In the genomic region with DNA sequence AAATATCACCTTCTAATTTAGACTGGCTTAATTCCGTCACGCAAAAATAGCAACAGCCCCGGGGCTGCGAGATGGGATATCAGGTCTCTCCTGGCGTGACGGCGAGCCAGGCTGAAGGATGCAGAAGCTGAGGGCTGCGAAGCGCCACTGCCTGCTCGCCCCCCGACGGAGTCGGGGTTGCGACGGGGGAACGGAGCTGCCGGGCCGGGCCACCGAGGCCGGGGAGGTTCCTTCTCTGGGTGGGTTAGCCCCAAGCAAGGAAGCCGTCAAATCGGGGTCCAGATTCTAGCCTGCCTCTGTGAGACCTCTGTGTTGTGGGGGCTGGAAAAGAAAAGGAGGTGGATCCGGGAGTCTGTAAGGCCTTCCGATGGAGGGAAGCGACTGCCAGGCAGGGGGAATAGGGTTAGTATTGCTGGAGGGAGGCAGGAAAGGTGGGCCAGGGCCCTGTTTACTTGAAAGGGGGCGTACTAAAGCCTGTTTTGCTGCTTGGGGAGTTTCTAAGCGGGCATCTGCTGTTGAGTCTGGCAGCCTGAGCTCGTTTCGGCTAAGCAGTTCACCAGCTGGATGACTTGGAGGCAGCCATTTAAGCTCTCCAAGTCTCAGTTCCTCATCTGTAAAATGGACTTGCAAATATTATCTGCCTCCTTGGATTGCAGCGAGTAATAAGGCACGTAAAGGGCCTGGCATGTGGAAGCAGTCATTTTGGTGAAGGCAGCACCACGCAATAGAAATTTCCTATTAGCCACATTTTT, we compare ENCODE assay signal across 7 cellular contexts. TPM values are rescaled to one million over a fixed set of nuclear protein-coding genes. Genes with fewer than 3 reads are reported as not detected.
DNase-seq lines count a peak whose midpoint lies in the region; ATAC-seq and TF ChIP-seq lines count a peak whose summit lies in the region.

No MANE protein-coding gene starts in this region.

- H3F3A ChIP-seq in DOHH2 (ENCODE audit: control insufficient read depth, insufficient read depth): no peaks in the 10 kb centered on the region

- 12% methylated on average over 31 of the region's 32 CpGs for WGBS in mesenchymal stem cell
- 14 to 86% methylated on average over 2 to 32 of the region's 32 CpGs for WGBS in transverse colon (ENCODE audit: low coverage in 1 of 2), 2 donors

- no peak overlapping the region for H2BK5ac ChIP-seq in mesenchymal stem cell (ENCODE audit: low read depth, low read length, poor library complexity, severe bottlenecking)

- H2AK5ac ChIP-seq in mesenchymal stem cell (ENCODE audit: low read length, severe bottlenecking): no peak overlapping the region

- H2AFZ ChIP-seq in mesenchymal stem cell (ENCODE audit: low read depth, low read length): peak overlapping the region; percentile 89

- H3K79me2 ChIP-seq in DOHH2 (ENCODE audit: control insufficient read depth, low read length): no peaks in the 10 kb centered on the region

- peaks cover 8% of the 10 kb centered on the region; the same call in 1 of the 2 replicates for H3K27me3 ChIP-seq in DOHH2 (ENCODE audit: control insufficient read depth, low read length)
- H3K27me3 ChIP-seq in dorsolateral prefrontal cortex: no peaks in the 10 kb centered on the region
- H3K27me3 ChIP-seq in mesenchymal stem cell (ENCODE audit: control insufficient read depth in 1 of 2, insufficient read depth in 1 of 2, low read length in 2 of 2): no peaks in the 10 kb centered on the region
- H3K27me3 ChIP-seq in transverse colon: no peaks in the 10 kb centered on the region

- no peak overlapping the region for H3K27ac ChIP-seq in DOHH2 (ENCODE audit: low read depth, low read length)
- peak overlapping the region in 58 of 59 donors; percentile 7 to 99 (median 94) for H3K27ac ChIP-seq in dorsolateral prefrontal cortex
- peak overlapping the region; percentile 62 for H3K27ac ChIP-seq in mesenchymal stem cell (ENCODE audit: low read length, poor library complexity, severe bottlenecking)
- H3K27ac ChIP-seq in transverse colon: peak overlapping the region; percentile 93 to 98 (median 97)

- peak overlapping the region in 1 of 2 experiments; percentile 37 for H3K14ac ChIP-seq in mesenchymal stem cell (ENCODE audit: low read length in 2 of 2)

- no peak for TF ChIP-seq EP300 in transverse colon (IDR thresholded peaks at IDR 0.05; ENCODE audit: low read depth)

- H3K18ac ChIP-seq in mesenchymal stem cell (ENCODE audit: low read depth in 1 of 2, low read length in 2 of 2): peak overlapping the region; percentile 70 to 96

- no peaks in the 10 kb centered on the region for H3K9me2 ChIP-seq in DOHH2 (replicated peaks; ENCODE audit: control insufficient read depth, low read length)

- intact Hi-C loops in dorsolateral prefrontal cortex (cut with DNase I) (loop anchor here (1.0 to 2.0 kb wide), 3 partner anchors 44 to 187 kb away; a partner anchor contains a TSS), transverse colon (cut with DNase I; ENCODE audit: low total_unique reads) (loop anchor here (2.0 to 5.0 kb wide), 2 partner anchors 45 to 189 kb away; a partner anchor contains a TSS)

- peak overlapping the region in 1 of 2 experiments; percentile 59 for H3K23ac ChIP-seq in mesenchymal stem cell (ENCODE audit: low read length in 2 of 2)

- TF ChIP-seq CTCF in DOHH2 (IDR thresholded peaks at IDR 0.05; ENCODE audit: low read depth, low read length, poor library complexity, severe bottlenecking) (no peak), dorsolateral prefrontal cortex (IDR thresholded peaks at IDR 0.05 in 54 of 56, conservative IDR thresholded peaks at IDR 0.05 in 2 of 56; ENCODE audit: low read depth in 1 of 56, partially characterized antibody in 56 of 56) (no peak), transverse colon (IDR thresholded peaks at IDR 0.05) (no peak)

- H4K20me1 ChIP-seq in DOHH2 (ENCODE audit: control insufficient read depth, insufficient read depth, low read depth, low read length): no peaks in the 10 kb centered on the region

- peak overlapping the region; percentile 84 to 86 for H3K4ac ChIP-seq in mesenchymal stem cell (ENCODE audit: low read depth in 1 of 2, low read length in 2 of 2)

- peak overlapping the region; percentile 90 for H2BK120ac ChIP-seq in mesenchymal stem cell (ENCODE audit: low read depth, low read length)

- ATAC-seq in HG03342 (IDR thresholded peaks at IDR 0.05; ENCODE audit: unreplicated experiment): peak; percentile 17

- peaks cover 10% of the 10 kb centered on the region for H3K79me1 ChIP-seq in mesenchymal stem cell (replicated peaks; ENCODE audit: low read length, poor library complexity, severe bottlenecking)

- H3K36me3 ChIP-seq in DOHH2 (ENCODE audit: control insufficient read depth, low read length): no peaks in the 10 kb centered on the region
- peaks cover 0 to 2% of the 10 kb centered on the region in 2 experiments for H3K36me3 ChIP-seq in mesenchymal stem cell (ENCODE audit: control insufficient read depth in 1 of 2, insufficient read depth in 2 of 2, low read depth in 1 of 2, low read length in 2 of 2)
- H3K36me3 ChIP-seq in transverse colon: no peaks in the 10 kb centered on the region

- H3K4me2 ChIP-seq in DOHH2 (ENCODE audit: low read length): peak overlapping the region; percentile 87
- peak overlapping the region; percentile 85 for H3K4me2 ChIP-seq in mesenchymal stem cell (ENCODE audit: low read length, poor library complexity, severe bottlenecking)

- H3K9ac ChIP-seq in mesenchymal stem cell (ENCODE audit: low read length): peak overlapping the region; percentile 92

- peak overlapping the region in 1 of 2 experiments; percentile 98 for H2BK12ac ChIP-seq in mesenchymal stem cell (ENCODE audit: low read length in 2 of 2)

- peak overlapping the region; percentile 99 for H2BK15ac ChIP-seq in mesenchymal stem cell (ENCODE audit: low read depth, poor library complexity, severe bottlenecking)

- TF ChIP-seq POLR2A in transverse colon (IDR thresholded peaks at IDR 0.05): no peak

- H3K4me1 ChIP-seq in DOHH2 (ENCODE audit: control insufficient read depth, low read length): peaks cover 13% of the 10 kb centered on the region
- H3K4me1 ChIP-seq in mesenchymal stem cell (ENCODE audit: control insufficient read depth, insufficient read depth, low read depth, low read length): peaks cover 11% of the 10 kb centered on the region
- peaks cover 8 to 15% (median 13%) of the 10 kb centered on the region in 4 donors for H3K4me1 ChIP-seq in transverse colon

- H4K8ac ChIP-seq in mesenchymal stem cell (ENCODE audit: low read length): peak overlapping the region; percentile 96

- H3K4me3 ChIP-seq in DOHH2 (ENCODE audit: low read length) (peak overlapping the region; percentile 77), dorsolateral prefrontal cortex (peak overlapping the region; percentile 4 to 82 (median 72)), mesenchymal stem cell (ENCODE audit: insufficient read depth in 1 of 2, low read depth in 1 of 2, low read length in 2 of 2) (peak overlapping the region; percentile 70 to 84), transverse colon (peak overlapping the region; percentile 63 to 89 (median 77))

- peak overlapping the region; percentile 91 for H4K91ac ChIP-seq in mesenchymal stem cell (ENCODE audit: low read length)

- DNase-seq in GM19240 (ENCODE audit: insufficient read length, low spot score) (peak; percentile 73), RPMI7951 (ENCODE audit: low read depth) (peak; percentile 32), dorsolateral prefrontal cortex (peak in 5 of 10 donors; percentile 24 to 60 (median 52)), mesenchymal stem cell (no peak), transverse colon (no peak)

- in situ Hi-C loops in transverse colon (cut with MboI; ENCODE audit: low pct_ligation_motif_present in 1 of 4, low pct_unique_long_range_greater_than_20kb in 1 of 4, low sequenced_read_pairs in 3 of 4): no loop called here

- H3K9me3 ChIP-seq in DOHH2 (ENCODE audit: control insufficient read depth, insufficient read depth, low read length) (no peaks in the 10 kb centered on the region), mesenchymal stem cell (ENCODE audit: control insufficient read depth, low read length) (no peaks in the 10 kb centered on the region), transverse colon (no peaks in the 10 kb centered on the region)

RNA-seq across cellular contexts. Expression of a gene that starts 43.8 kb away (rescaled TPM):
- total RNA-seq in RPMI7951 (2014; rRNA removed; shearing (Covaris generic)): not detected in 2 replicates
- total RNA-seq in dorsolateral prefrontal cortex (10 to 100 TPM in 105 of 120 experiments, 1 to 10 TPM in 15; 3.8 to 94.4 (median 22.6) TPM), transverse colon (10 to 100 TPM in 1 of 4 donors, 1 to 10 TPM in 3; 2.2 to 32.5 (median 2.9) TPM)
- 0.03 TPM for polyA plus RNA-seq in mesenchymal stem cell (2013, experiment 1 of 2)
- polyA plus RNA-seq in mesenchymal stem cell (2013, experiment 2 of 2): 0.03 TPM

RNA-seq across cellular contexts. Expression of a gene that starts 44.3 kb away (rescaled TPM):
- 23.5 and 30.3 TPM in 2 replicates for total RNA-seq in RPMI7951 (2014; rRNA removed; shearing (Covaris generic))
- 10 to 100 TPM; 20.8 to 55.7 (median 33.4) TPM for total RNA-seq in dorsolateral prefrontal cortex
- 33.1 TPM for polyA plus RNA-seq in mesenchymal stem cell (2013, experiment 1 of 2)
- 34.7 TPM for polyA plus RNA-seq in mesenchymal stem cell (2013, experiment 2 of 2)
- 10 to 100 TPM; 29.3 to 45.2 (median 38.0) TPM for total RNA-seq in transverse colon

RNA-seq across cellular contexts. Expression of a gene that starts 57.8 kb away (rescaled TPM):
- total RNA-seq in RPMI7951 (2014; rRNA removed; shearing (Covaris generic)): not detected in 2 replicates
- total RNA-seq in dorsolateral prefrontal cortex (1 to 10 TPM in 93 of 120 experiments, under 1 TPM in 23, not detected in 4; 0.35 to 4.5 (median 1.6) TPM), transverse colon (1 to 10 TPM in 1 of 4 donors, not detected in 3; 1.5 TPM)
- polyA plus RNA-seq in mesenchymal stem cell (2013, experiment 1 of 2): not detected
- not detected for polyA plus RNA-seq in mesenchymal stem cell (2013, experiment 2 of 2)

Comparison
In these comparisons a context has a peak if more than half of its experiments do, and no peak if none do; other contexts are left out.
1. DNase-seq: peak in GM19240 (single experiment) and RPMI7951 (single experiment); none in mesenchymal stem cell (single experiment) and transverse colon (single experiment).
2. Peak in every context shown above with its lines, with median percentiles within 50 percentile points of each other: H3K4me3 ChIP-seq.